Comparison of ENCODE assay signal across 11 cellular contexts in genomic region chr10:50216894-50217293, GRCh38. TPM values are rescaled to one million over a fixed set of nuclear protein-coding genes. Genes with fewer than 3 reads are reported as not detected.
DNase-seq lines count a peak whose midpoint lies in the region; ATAC-seq, FAIRE-seq and TF ChIP-seq lines count a peak whose summit lies in the region.
"Had no signal": no experiment of that assay in that cellular context is flagged by ENCODE, and none has a peak within 500 bp of the region (broad histone marks: within the 10 kb centered on the region; RNA-seq: fewer than 3 reads in every experiment).

No MANE protein-coding gene starts in this region.

- no peaks in the 10 kb centered on the region for H3K36me3 Mint-ChIP-seq in T-helper 2 cell treated with Interferon-gamma antibody and Interleukin-4, amounts not matched to agents 5 μg/mL and 100 μg/mL, for 36 hours (ENCODE audit: low read depth)

- in situ Hi-C loops in HepG2 (cut with HindIII; ENCODE audit: extremely low pct_ligation_motif_present, low pct_unique_long_range_greater_than_20kb) = loop anchor here (25.0 kb wide), 1 partner anchor 630 kb away; no protein-coding TSS in a partner anchor

- peak overlapping the region in 1 of 3 experiments; percentile 31; a peak in 1 of 6 replicates for H3K4me3 ChIP-seq in HepG2 (replicated peaks in 1 of 3; ENCODE audit: insufficient read depth in 1 of 3, low read depth in 2 of 3, low read length in 3 of 3)
- no peak overlapping the region for H3K4me3 ChIP-seq in body of pancreas
- H3K4me3 ChIP-seq: psoas muscle had no signal

- H3K27ac ChIP-seq in VCaP (peak overlapping the region; percentile 90), HepG2 (ENCODE audit: extremely low read length, insufficient read depth, low read length) (peak overlapping the region; percentile 54), body of pancreas (no peak overlapping the region)
- H3K27ac ChIP-seq: psoas muscle had no signal

- intact Hi-C loops in HepG2 (cut with micrococcal nuclease; ENCODE audit: unreplicated experiment) = no loop called here
- intact Hi-C loops in body of pancreas (cut with DNase I) = no loop called here

- no peak overlapping the region for H3K4me3 Mint-ChIP-seq in T-helper 2 cell treated with Interferon-gamma antibody and Interleukin-4, amounts not matched to agents 5 μg/mL and 100 μg/mL, for 36 hours

- H3K4me1 ChIP-seq in HepG2 (ENCODE audit: insufficient read depth, low read length) (peaks cover 47% of the 10 kb centered on the region), body of pancreas (peaks cover 7% of the 10 kb centered on the region)
- H3K4me1 ChIP-seq: psoas muscle had no signal

- peak; percentile 83 for FAIRE-seq in HepG2 (lab: Jason Lieb, UNC)

- peak; percentile 29 for DNase-seq in GM04503 (ENCODE audit: low read depth)
- DNase-seq in NCI-H1105 treated with DMSO at 0.1 percent for 48 hours (lab: John Stamatoyannopoulos, UW) = peak; percentile 48
- peak; percentile 46 for DNase-seq in HepG2 (ENCODE audit: low spot score)
- DNase-seq in T-helper 2 cell treated with Interferon-gamma antibody and Interleukin-4, amounts not matched to agents 5 μg/mL and 100 μg/mL, for 36 hours (ENCODE audit: low spot score) = no peak
- no peak for DNase-seq in body of pancreas
- DNase-seq in NCI-H1694 (lab: John Stamatoyannopoulos, UW) = no peak
- DNase-seq: psoas muscle; stimulated activated CD8-positive, alpha-beta memory T cell treated with anti-CD3 and anti-CD28 coated beads, Interleukin-4, amount 100 ng/mL, for 48 hours had no signal

- no peaks in the 10 kb centered on the region for H3K79me2 ChIP-seq in HepG2 (ENCODE audit: insufficient read depth, low read length)

- TF ChIP-seq EP300 in HepG2 (IDR thresholded peaks at IDR 0.05; ENCODE audit: low read depth in 2 of 2, low read length in 2 of 2) (no peak), HepG2 (CRISPR knock-in tag; IDR thresholded peaks at IDR 0.05; ENCODE audit: borderline replicate concordance) (no peak)

- TF ChIP-seq RAD21 in HepG2 (CRISPR knock-in tag; IDR thresholded peaks at IDR 0.05) = no peak

- CTCF ChIA-PET in HepG2 (lab: Yijun Ruan, JAX; ENCODE audit: low intra/inter-chr PET ratio, low total read pairs) = no interaction called here

- no peaks in the 10 kb centered on the region for H3K9me3 ChIP-seq in HepG2 (ENCODE audit: low read length)
- no peaks in the 10 kb centered on the region for H3K9me3 ChIP-seq in body of pancreas
- H3K9me3 ChIP-seq: psoas muscle had no signal

- H3K4me1 Mint-ChIP-seq in T-helper 2 cell treated with Interferon-gamma antibody and Interleukin-4, amounts not matched to agents 5 μg/mL and 100 μg/mL, for 36 hours (ENCODE audit: low read depth) = no peaks in the 10 kb centered on the region

- peak overlapping the region; percentile 49 for H3K4me2 ChIP-seq in HepG2 (ENCODE audit: low read depth, low read length)

- no peaks in the 10 kb centered on the region for H3K36me3 ChIP-seq in HepG2 (replicated peaks in 1 of 2; ENCODE audit: control insufficient read depth in 1 of 2, insufficient read depth in 2 of 2, low read length in 2 of 2)
- no peaks in the 10 kb centered on the region for H3K36me3 ChIP-seq in body of pancreas (replicated peaks in 1 of 2; ENCODE audit: insufficient read depth in 1 of 2, low read depth in 2 of 2)

- H3K27me3 Mint-ChIP-seq in T-helper 2 cell treated with Interferon-gamma antibody and Interleukin-4, amounts not matched to agents 5 μg/mL and 100 μg/mL, for 36 hours (ENCODE audit: low read depth) = peaks cover 14% of the 10 kb centered on the region

- TF ChIP-seq POLR2A in HepG2 (IDR thresholded peaks at IDR 0.05; ENCODE audit: insufficient read depth in 1 of 2, low read depth in 2 of 2, low read length in 2 of 2) (no peak), body of pancreas (IDR thresholded peaks at IDR 0.05) (no peak)

- H4K20me1 ChIP-seq in HepG2 (ENCODE audit: insufficient read depth, low read length) = no peaks in the 10 kb centered on the region

- no peak overlapping the region for H3K9ac ChIP-seq in HepG2 (ENCODE audit: insufficient read depth, low read depth, low read length)

- H3K27me3 ChIP-seq in HepG2 (ENCODE audit: control insufficient read depth in 1 of 2, insufficient read depth in 2 of 2, low read length in 2 of 2) (no peaks in the 10 kb centered on the region), body of pancreas (no peaks in the 10 kb centered on the region)

- TF ChIP-seq CTCF in VCaP (conservative IDR thresholded peaks at IDR 0.05) (no peak), HepG2 (CRISPR knock-in tag; IDR thresholded peaks at IDR 0.05) (no peak), body of pancreas (IDR thresholded peaks at IDR 0.05) (no peak)

- H3K27ac Mint-ChIP-seq in T-helper 2 cell treated with Interferon-gamma antibody and Interleukin-4, amounts not matched to agents 5 μg/mL and 100 μg/mL, for 36 hours = no peak overlapping the region

- ATAC-seq in HepG2 (peak; percentile 81), body of pancreas (no peak), HG02610 (IDR thresholded peaks at IDR 0.05; ENCODE audit: unreplicated experiment) (no peak)
- ATAC-seq: Panc1, psoas muscle had no signal

- no TSS peak for BruUV-seq in HepG2 (replicated peaks; lab: Mats Ljungman, UMichigan)

- H2AFZ ChIP-seq in HepG2 (ENCODE audit: low read length) = no peak overlapping the region

- POLR2A ChIA-PET in HepG2 (lab: Yijun Ruan, JAX) = interaction anchor here (0.8 kb wide), 1 partner anchor 18 kb away, joined by 3 read pairs; no protein-coding TSS in a partner anchor

- H3K9me3 Mint-ChIP-seq in T-helper 2 cell treated with Interferon-gamma antibody and Interleukin-4, amounts not matched to agents 5 μg/mL and 100 μg/mL, for 36 hours = no peaks in the 10 kb centered on the region

- 69% methylated on average over 3 of the region's 3 CpGs for WGBS in HepG2 (ENCODE audit: low lambda C conversion rate)
- 80 to 97% methylated on average over 3 of the region's 3 CpGs for WGBS in body of pancreas, 2 donors

TF ChIP-seq in HepG2, 621 proteins besides CTCF, POLR2A, EP300 and RAD21:
- TF ChIP-seq HNRNPH1 (optimal IDR thresholded peaks at IDR 0.05; ENCODE audit: low read depth, low read length) = no peak
- TF ChIP-seq ZSCAN22 (CRISPR knock-in tag; IDR thresholded peaks at IDR 0.05) = no peak
- no peak for TF ChIP-seq ZNF569 (CRISPR knock-in tag; IDR thresholded peaks at IDR 0.05; ENCODE audit: borderline replicate concordance)
- TF ChIP-seq, protein P1, sequence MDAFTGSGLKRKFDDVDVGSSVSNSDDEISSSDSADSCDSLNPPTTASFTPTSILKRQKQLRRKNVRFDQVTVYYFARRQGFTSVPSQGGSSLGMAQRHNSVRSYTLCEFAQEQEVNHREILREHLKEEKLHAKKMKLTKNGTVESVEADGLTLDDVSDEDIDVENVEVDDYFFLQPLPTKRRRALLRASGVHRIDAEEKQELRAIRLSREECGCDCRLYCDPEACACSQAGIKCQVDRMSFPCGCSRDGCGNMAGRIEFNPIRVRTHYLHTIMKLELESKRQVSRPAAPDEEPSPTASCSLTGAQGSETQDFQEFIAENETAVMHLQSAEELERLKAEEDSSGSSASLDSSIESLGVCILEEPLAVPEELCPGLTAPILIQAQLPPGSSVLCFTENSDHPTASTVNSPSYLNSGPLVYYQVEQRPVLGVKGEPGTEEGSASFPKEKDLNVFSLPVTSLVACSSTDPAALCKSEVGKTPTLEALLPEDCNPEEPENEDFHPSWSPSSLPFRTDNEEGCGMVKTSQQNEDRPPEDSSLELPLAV (CRISPR knock-in tag; conservative IDR thresholded peaks at IDR 0.05; ENCODE audit: low read depth) = no peak
- no peak for TF ChIP-seq ZNF275 (CRISPR knock-in tag; IDR thresholded peaks at IDR 0.05; ENCODE audit: borderline replicate concordance)
- no peak for TF ChIP-seq HHEX (CRISPR knock-in tag; IDR thresholded peaks at IDR 0.05)
- no peak for TF ChIP-seq ZNF577 (CRISPR knock-in tag; IDR thresholded peaks at IDR 0.05; ENCODE audit: borderline replicate concordance, low read depth)

RNA-seq across cellular contexts. Expression of gene ASAH2, which starts 34.4 kb away (rescaled TPM):
- total RNA-seq in HepG2 (2016; rRNA removed; fragmentation: Illumina TruSeq; extraction: Trizol) (8.9 and 16.0 TPM in 2 replicates), body of pancreas (1 to 10 TPM in 1 of 2 donors, under 1 TPM in 1; 0.33 to 1.0 TPM)
- total RNA-seq in HepG2 (2016; cell fraction: cytosol; rRNA removed; fragmentation: Illumina TruSeq; extraction: Trizol; ENCODE audit: low read depth) = 1.1 and 1.7 TPM in 2 replicates
- 8.2 and 13.2 TPM in 2 replicates for total RNA-seq in HepG2 (2016; cell fraction: insoluble cytoplasmic fraction; rRNA removed; fragmentation: Illumina TruSeq; extraction: Trizol)
- 2.7 and 6.0 TPM in 2 replicates for total RNA-seq in HepG2 (2016; cell fraction: membrane; rRNA removed; fragmentation: Illumina TruSeq; extraction: Trizol)
- 12.5 and 13.1 TPM in 2 replicates for total RNA-seq in HepG2 (2016; cell fraction: nucleus; rRNA removed; fragmentation: Illumina TruSeq; extraction: Trizol)
- polyA plus RNA-seq in HepG2 (2011; rRNA removed) = 14.8 and 17.9 TPM in 2 replicates
- polyA plus RNA-seq in HepG2 (2011; cell fraction: cytosol; rRNA removed) = 10.0 and 11.0 TPM in 2 replicates
- 8.1 and 9.8 TPM in 2 replicates for polyA plus RNA-seq in HepG2 (2011; cell fraction: nucleus; rRNA removed)
- 4.6 TPM in 2 replicates for polyA plus RNA-seq in HepG2 (2012)
- 0.70 and 1.3 TPM in 2 replicates for polyA plus RNA-seq in HepG2 (2016; cell fraction: cytosol; fragmentation: Illumina TruSeq; extraction: Trizol; ENCODE audit: low read depth)
- 3.4 and 6.6 TPM in 2 replicates for polyA plus RNA-seq in HepG2 (2016; cell fraction: insoluble cytoplasmic fraction; fragmentation: Illumina TruSeq; extraction: Trizol; ENCODE audit: low read depth)
- polyA plus RNA-seq in HepG2 (2016; cell fraction: membrane; fragmentation: Illumina TruSeq; extraction: Trizol; ENCODE audit: low read depth) = 0.94 and 1.8 TPM in 2 replicates
- 12.1 and 13.5 TPM in 2 replicates for polyA plus RNA-seq in HepG2 (2016; cell fraction: nucleus; fragmentation: Illumina TruSeq; extraction: Trizol; ENCODE audit: insufficient read depth, low read depth)
- polyA minus RNA-seq in HepG2 (2011; rRNA and poly(A)+ RNA removed; ENCODE audit: low replicate concordance) = 2.8 and 27.5 TPM in 2 replicates
- 15.3 and 18.1 TPM in 2 replicates for polyA minus RNA-seq in HepG2 (2011; cell fraction: cytosol; rRNA and poly(A)+ RNA removed)
- 15.1 and 15.3 TPM in 2 replicates for polyA minus RNA-seq in HepG2 (2011; cell fraction: nucleus; rRNA and poly(A)+ RNA removed)

Comparison
In these comparisons a context has a peak if more than half of its experiments do, and no peak if none do; other contexts are left out.
1. DNase-seq: peak in GM04503 (single experiment), NCI-H1105 treated with DMSO at 0.1 percent for 48 hours (single experiment) and HepG2 (single experiment); none in T-helper 2 cell treated with Interferon-gamma antibody and Interleukin-4, amounts not matched to agents 5 μg/mL and 100 μg/mL, for 36 hours (single experiment), body of pancreas (0 of 4) and NCI-H1694 (single experiment).
2. H3K27ac ChIP-seq: peak in VCaP (single experiment) and HepG2 (single experiment); none in body of pancreas (0 of 4).